Comparison of ENCODE assay signal across 2 cellular contexts in genomic region chr19:2371656-2372055, GRCh38.
TF ChIP-seq lines count a peak whose summit lies in the region.

No MANE protein-coding gene starts in this region.

TF ChIP-seq in SK-N-SH treated with all-trans-retinoic acid at 6 μM for 48 hours, 23 proteins besides CTCF, POLR2A, EP300 and RAD21 (continued from another document):
- no peak for TF ChIP-seq CREB5 (CRISPR knock-in tag; IDR thresholded peaks at IDR 0.05; ENCODE audit: low read depth)
- TF ChIP-seq TOX (CRISPR knock-in tag; IDR thresholded peaks at IDR 0.05; ENCODE audit: borderline replicate concordance) = no peak
- no peak for TF ChIP-seq ARNTL (CRISPR knock-in tag; IDR thresholded peaks at IDR 0.05; ENCODE audit: borderline replicate concordance, low read depth)
- no peak for TF ChIP-seq ZFP3 (CRISPR knock-in tag; IDR thresholded peaks at IDR 0.05)
- TF ChIP-seq TCF4 (CRISPR knock-in tag; IDR thresholded peaks at IDR 0.05; ENCODE audit: borderline replicate concordance) = no peak
- TF ChIP-seq BACH2 (CRISPR knock-in tag; IDR thresholded peaks at IDR 0.05; ENCODE audit: borderline replicate concordance) = no peak
- no peak for TF ChIP-seq ZNF8 (CRISPR knock-in tag; IDR thresholded peaks at IDR 0.05)
- no peak for TF ChIP-seq ZFP30 (CRISPR knock-in tag; IDR thresholded peaks at IDR 0.05)
- TF ChIP-seq, protein P1, sequence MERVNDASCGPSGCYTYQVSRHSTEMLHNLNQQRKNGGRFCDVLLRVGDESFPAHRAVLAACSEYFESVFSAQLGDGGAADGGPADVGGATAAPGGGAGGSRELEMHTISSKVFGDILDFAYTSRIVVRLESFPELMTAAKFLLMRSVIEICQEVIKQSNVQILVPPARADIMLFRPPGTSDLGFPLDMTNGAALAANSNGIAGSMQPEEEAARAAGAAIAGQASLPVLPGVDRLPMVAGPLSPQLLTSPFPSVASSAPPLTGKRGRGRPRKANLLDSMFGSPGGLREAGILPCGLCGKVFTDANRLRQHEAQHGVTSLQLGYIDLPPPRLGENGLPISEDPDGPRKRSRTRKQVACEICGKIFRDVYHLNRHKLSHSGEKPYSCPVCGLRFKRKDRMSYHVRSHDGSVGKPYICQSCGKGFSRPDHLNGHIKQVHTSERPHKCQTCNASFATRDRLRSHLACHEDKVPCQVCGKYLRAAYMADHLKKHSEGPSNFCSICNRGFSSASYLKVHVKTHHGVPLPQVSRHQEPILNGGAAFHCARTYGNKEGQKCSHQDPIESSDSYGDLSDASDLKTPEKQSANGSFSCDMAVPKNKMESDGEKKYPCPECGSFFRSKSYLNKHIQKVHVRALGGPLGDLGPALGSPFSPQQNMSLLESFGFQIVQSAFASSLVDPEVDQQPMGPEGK (CRISPR knock-in tag; IDR thresholded peaks at IDR 0.05; ENCODE audit: borderline replicate concordance) = no peak
- TF ChIP-seq RARB (CRISPR knock-in tag; IDR thresholded peaks at IDR 0.05) = no peak
- no peak for TF ChIP-seq ZNF565 (CRISPR knock-in tag; conservative IDR thresholded peaks at IDR 0.05; ENCODE audit: low read depth)
- no peak for TF ChIP-seq ISL1 (CRISPR knock-in tag; IDR thresholded peaks at IDR 0.05)
- TF ChIP-seq OSR1 (CRISPR knock-in tag; IDR thresholded peaks at IDR 0.05) = no peak
- TF ChIP-seq PPARA (CRISPR knock-in tag; IDR thresholded peaks at IDR 0.05; ENCODE audit: borderline replicate concordance) = no peak
- no peak for TF ChIP-seq ESRRG (CRISPR knock-in tag; IDR thresholded peaks at IDR 0.05)
- TF ChIP-seq ZC3H10 (CRISPR knock-in tag; IDR thresholded peaks at IDR 0.05) = no peak

TF ChIP-seq in WTC11, 78 proteins besides CTCF, POLR2A, EP300 and RAD21 (continued from another document):
- TF ChIP-seq MLX (CRISPR knock-in tag; IDR thresholded peaks at IDR 0.05) = no peak
